In the genomic region with DNA sequence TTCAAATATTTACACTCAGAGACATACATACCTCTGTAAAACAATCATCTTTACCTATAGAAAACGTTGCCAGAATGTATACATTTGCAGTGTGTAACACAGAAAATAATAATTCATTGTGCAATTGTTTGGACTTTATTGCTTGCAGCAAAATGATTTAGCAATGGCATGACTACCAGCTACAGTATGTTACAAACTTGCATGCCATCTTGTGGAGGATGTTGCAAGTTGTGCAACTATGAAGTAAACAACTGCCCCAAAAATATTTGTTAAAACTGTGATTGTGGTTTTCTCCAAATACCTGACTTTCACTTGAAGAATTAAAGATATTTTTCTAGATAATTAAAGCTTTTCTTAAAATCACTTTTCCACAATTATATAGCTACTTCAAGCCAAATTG, we compare ENCODE assay signal across 10 cellular contexts. TPM values are rescaled to one million over a fixed set of nuclear protein-coding genes. Genes with fewer than 3 reads are reported as not detected.
A peak's percentile ranks its signal among the peaks of the same experiment; 100 is the strongest.
DNase-seq lines count a peak whose midpoint lies in the region; ATAC-seq and TF ChIP-seq lines count a peak whose summit lies in the region.
"Had no signal": no experiment of that assay in that cellular context is flagged by ENCODE, and none has a peak within 500 bp of the region (broad histone marks: within the 10 kb centered on the region; RNA-seq: fewer than 3 reads in every experiment).

No MANE protein-coding gene starts in this region.

- H3K27me3 ChIP-seq in PC-9 (ENCODE audit: insufficient read depth, low read depth): no peaks in the 10 kb centered on the region

- H3K27ac ChIP-seq in PC-9: no peak overlapping the region

- H4K20me1 ChIP-seq in PC-9 (ENCODE audit: insufficient read depth): no peaks in the 10 kb centered on the region

- intact Hi-C loops in PC-9 (cut with micrococcal nuclease; ENCODE audit: unreplicated experiment): no loop called here

- H3F3A ChIP-seq in PC-9 (ENCODE audit: insufficient read depth, low read depth): peaks cover 3% of the 10 kb centered on the region; the same call in 1 of the 2 replicates

- no peak overlapping the region for H3K4me3 ChIP-seq in PC-9
- no peak overlapping the region for H3K4me3 ChIP-seq in fibroblast of mammary gland (ENCODE audit: control insufficient read depth, low read depth, low read length)

- H3K4me2 ChIP-seq in PC-9: no peak overlapping the region

- BruUV-seq in PC-9 (replicated peaks; lab: Mats Ljungman, UMichigan): no TSS peak

- no peaks in the 10 kb centered on the region for H3K79me2 ChIP-seq in PC-9 (ENCODE audit: low read depth)

- ATAC-seq in HG03139 (IDR thresholded peaks at IDR 0.05; ENCODE audit: unreplicated experiment): no peak
- ATAC-seq in stimulated activated naive CD8-positive, alpha-beta T cell treated with anti-CD3 and anti-CD28 coated beads, Interleukin-15, Interleukin-2, amounts not matched to agents 100 U/mL and 50 U/mL, for 24 hours: no peak

- peak; percentile 19 to 56 for DNase-seq in NOMO-1 (lab: John Stamatoyannopoulos, UW; ENCODE audit: unreplicated experiment in 2 of 2)
- DNase-seq in NOMO-1 treated with dmso at 0.1 percent for 144 hours (lab: John Stamatoyannopoulos, UW; ENCODE audit: unreplicated experiment): no peak
- DNase-seq in PC-9: peak in 1 of 2 experiments; percentile 63
- peak; percentile 80 for DNase-seq in fibroblast of mammary gland (ENCODE audit: low read depth)
- DNase-seq in superior temporal gyrus (ENCODE audit: extremely low spot score): peak; percentile 48
- DNase-seq in effector CD8-positive, alpha-beta T cell (lab: John Stamatoyannopoulos, UW): no peak
- DNase-seq in stimulated activated naive CD8-positive, alpha-beta T cell treated with anti-CD3 and anti-CD28 coated beads, Interleukin-15, Interleukin-2, amounts not matched to agents 100 U/mL and 50 U/mL, for 24 hours: no peak
- DNase-seq: Caco-2, NCI-H2029 had no signal

- POLR2A ChIA-PET in PC-9 (lab: Charles Lee; ENCODE audit: unreplicated experiment): no interaction called here

- no peak overlapping the region for H2AFZ ChIP-seq in PC-9

- no peaks in the 10 kb centered on the region for H3K36me3 ChIP-seq in PC-9 (ENCODE audit: low read depth)

- H3K9me3 ChIP-seq in PC-9 (ENCODE audit: insufficient read depth, low read depth): no peaks in the 10 kb centered on the region
- H3K9me3 ChIP-seq: Caco-2 had no signal

- TF ChIP-seq CTCF in PC-9 (conservative IDR thresholded peaks at IDR 0.05) (peak; percentile 47), fibroblast of mammary gland (conservative IDR thresholded peaks at IDR 0.05; ENCODE audit: control insufficient read depth, insufficient read depth, low read depth, low read length) (peak; percentile 64)

- no peaks in the 10 kb centered on the region for H3K9me2 ChIP-seq in PC-9 (ENCODE audit: insufficient read depth)

- CTCF ChIA-PET in PC-9 (lab: Charles Lee): no interaction called here

- peaks cover 12% of the 10 kb centered on the region; the same call in 1 of the 2 replicates for H3K4me1 ChIP-seq in PC-9 (replicated peaks; ENCODE audit: insufficient read depth)

RNA-seq across cellular contexts. Expression of a gene that starts 27.1 kb away (rescaled TPM):
- not detected in 2 replicates for total RNA-seq in PC-9 (2021)
- total RNA-seq: Caco-2 had no signal

Comparison
In these comparisons a context has a peak if more than half of its experiments do, and no peak if none do; other contexts are left out.
1. DNase-seq: peak in NOMO-1 (2 of 2), fibroblast of mammary gland (single experiment) and superior temporal gyrus (single experiment); none in NOMO-1 treated with dmso at 0.1 percent for 144 hours (single experiment), effector CD8-positive, alpha-beta T cell (single experiment) and stimulated activated naive CD8-positive, alpha-beta T cell treated with anti-CD3 and anti-CD28 coated beads, Interleukin-15, Interleukin-2, amounts not matched to agents 100 U/mL and 50 U/mL, for 24 hours (single experiment).